Comparison of ENCODE assay signal across 16 cellular contexts in genomic region chr2:203586151-203586550, GRCh38. TPM values are rescaled to one million over a fixed set of nuclear protein-coding genes. Genes with fewer than 3 reads are reported as not detected.
DNase-seq lines count a peak whose midpoint lies in the region; ATAC-seq and TF ChIP-seq lines count a peak whose summit lies in the region.
"Had no signal": no experiment of that assay in that cellular context is flagged by ENCODE, and none has a peak within 500 bp of the region (broad histone marks: within the 10 kb centered on the region; RNA-seq: fewer than 3 reads in every experiment).

No MANE protein-coding gene starts in this region.

- peaks cover 10% of the 10 kb centered on the region for H3K4me1 ChIP-seq in A673 (ENCODE audit: insufficient read depth, low read length, poor library complexity, severe bottlenecking)

- DNase-seq in A673 (ENCODE audit: low spot score) (peak; percentile 11), M059J (ENCODE audit: low read depth) (peak; percentile 30), SK-N-MC (ENCODE audit: low read depth, low spot score) (no peak), fibroblast of peridontal ligament (ENCODE audit: extremely low read depth) (peak; percentile 47), GF-D8 (lab: John Stamatoyannopoulos, UW) (no peak), MG63 (no peak)
- DNase-seq: DMS153, NCI-H187 treated with DMSO at 0.1 percent for 48 hours, NCI-H2171, NCI-H446, NCI-H748 treated with DMSO at 0.1 percent for 48 hours, Peyer's patch had no signal

- no peak for TF ChIP-seq CTCF in A673 (conservative IDR thresholded peaks at IDR 0.05; ENCODE audit: low read depth, low read length)

- intact Hi-C loops in A673 (cut with micrococcal nuclease; ENCODE audit: unreplicated experiment): no loop called here

- CTCF ChIA-PET in A673 (lab: Charles Lee): no interaction called here

- H3K27ac ChIP-seq in A673 (ENCODE audit: low read depth, low read length, poor library complexity, severe bottlenecking): no peak overlapping the region
- H3K27ac ChIP-seq in SK-N-MC: peak overlapping the region; percentile 40; the same call in 1 of the 2 replicates
- H3K27ac ChIP-seq: Peyer's patch had no signal

- no peaks in the 10 kb centered on the region for H3K9me3 ChIP-seq in A673 (ENCODE audit: low read depth, low read length, poor library complexity, severe bottlenecking)
- H3K9me3 ChIP-seq in SK-N-MC (ENCODE audit: low read depth, low read length): no peaks in the 10 kb centered on the region
- no peaks in the 10 kb centered on the region for H3K9me3 ChIP-seq in MG63
- H3K9me3 ChIP-seq: Peyer's patch, SK-N-SH had no signal

- no peak overlapping the region for H3K9ac ChIP-seq in SK-N-MC (ENCODE audit: insufficient read length)
- H3K9ac ChIP-seq: SK-N-SH had no signal

- no peak overlapping the region for H3K4me3 ChIP-seq in A673 (ENCODE audit: low read depth, low read length, poor library complexity, severe bottlenecking)
- H3K4me3 ChIP-seq in SK-N-MC: peak overlapping the region; percentile 62
- no peak overlapping the region for H3K4me3 ChIP-seq in MG63
- H3K4me3 ChIP-seq: Peyer's patch had no signal

- H3K27me3 ChIP-seq in A673 (replicated peaks; ENCODE audit: insufficient read depth, low read depth, low read length, poor library complexity) (no peaks in the 10 kb centered on the region), MG63 (no peaks in the 10 kb centered on the region)
- H3K27me3 ChIP-seq: Peyer's patch had no signal

- POLR2A ChIA-PET in A673 (lab: Charles Lee; ENCODE audit: low non-redundant PET): no interaction called here

- no TSS peak for BruUV-seq in A673 (replicated peaks; lab: Mats Ljungman, UMichigan)

- H3K36me3 ChIP-seq in A673 (ENCODE audit: insufficient read depth, low read length, poor library complexity, severe bottlenecking) (no peaks in the 10 kb centered on the region), SK-N-MC (ENCODE audit: insufficient read depth, low read length) (no peaks in the 10 kb centered on the region), MG63 (no peaks in the 10 kb centered on the region)
- H3K36me3 ChIP-seq: Peyer's patch had no signal

- ATAC-seq in HG02885 (IDR thresholded peaks at IDR 0.05; ENCODE audit: poor library complexity, unreplicated experiment) (no peak), HG03460 (IDR thresholded peaks at IDR 0.05; ENCODE audit: unreplicated experiment) (no peak)
- ATAC-seq: Right ventricle myocardium inferior had no signal

RNA-seq across cellular contexts. Expression of gene RAPH1, which starts 51.0 kb away (rescaled TPM):
- total RNA-seq in A673 (2021): 28.3 and 29.7 TPM in 2 replicates
- 9.3 and 13.8 TPM in 2 replicates for total RNA-seq in M059J (2014; rRNA removed; shearing (Covaris generic))
- 12.5 and 57.0 TPM in 2 replicates for total RNA-seq in MG63 (2014; rRNA removed; shearing (Covaris generic); ENCODE audit: low replicate concordance)

Comparison
In these comparisons a context has a peak if more than half of its experiments do, and no peak if none do; other contexts are left out.
1. DNase-seq: peak in A673 (single experiment), M059J (single experiment) and fibroblast of peridontal ligament (single experiment); none in SK-N-MC (single experiment), GF-D8 (single experiment) and MG63 (single experiment).